ENCODE assay signal across 1 cellular context in the genomic region with DNA sequence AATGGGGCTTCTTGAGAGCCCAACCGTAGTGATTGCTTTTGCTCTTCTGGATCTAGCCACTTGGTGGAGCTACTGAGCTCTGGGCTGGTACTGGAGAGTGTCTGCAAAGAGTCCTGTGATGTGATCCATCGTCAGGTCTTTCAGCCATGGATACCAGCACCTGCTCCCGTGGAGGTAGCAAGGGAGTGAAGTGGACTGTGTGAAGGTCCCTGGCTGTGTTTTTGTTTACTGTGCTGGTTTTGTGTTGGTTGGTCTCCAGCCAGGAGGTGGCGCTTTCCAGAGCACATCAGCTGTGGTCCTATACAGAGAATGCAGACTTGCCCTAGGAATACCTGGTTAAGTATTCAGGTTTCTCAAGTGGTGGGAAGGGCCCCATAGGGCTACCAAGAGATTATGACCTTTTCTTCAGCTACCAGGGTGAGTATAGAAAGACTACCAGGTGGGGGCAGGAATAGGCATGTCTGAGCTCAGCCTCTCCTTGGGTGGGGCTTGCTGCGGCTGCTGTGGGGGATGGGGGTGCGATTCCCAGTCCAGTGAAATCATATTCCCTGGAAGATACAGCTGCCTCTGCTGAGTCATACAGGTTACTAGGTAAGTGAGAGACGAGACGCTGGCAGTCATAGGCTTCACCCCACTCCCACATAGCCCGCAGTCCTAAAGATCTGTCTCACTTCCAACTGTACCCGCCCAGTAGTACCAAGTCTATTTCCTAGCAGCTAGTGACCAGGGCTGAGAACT.
A peak's percentile ranks its signal among the peaks of the same experiment; 100 is the strongest.
TF ChIP-seq lines count a peak whose summit lies in the region.

No MANE protein-coding gene starts in this region.

TF ChIP-seq in GM23338, 12 proteins besides CTCF, POLR2A, EP300 and RAD21 (continued from another document):
- TF ChIP-seq, protein P1, sequence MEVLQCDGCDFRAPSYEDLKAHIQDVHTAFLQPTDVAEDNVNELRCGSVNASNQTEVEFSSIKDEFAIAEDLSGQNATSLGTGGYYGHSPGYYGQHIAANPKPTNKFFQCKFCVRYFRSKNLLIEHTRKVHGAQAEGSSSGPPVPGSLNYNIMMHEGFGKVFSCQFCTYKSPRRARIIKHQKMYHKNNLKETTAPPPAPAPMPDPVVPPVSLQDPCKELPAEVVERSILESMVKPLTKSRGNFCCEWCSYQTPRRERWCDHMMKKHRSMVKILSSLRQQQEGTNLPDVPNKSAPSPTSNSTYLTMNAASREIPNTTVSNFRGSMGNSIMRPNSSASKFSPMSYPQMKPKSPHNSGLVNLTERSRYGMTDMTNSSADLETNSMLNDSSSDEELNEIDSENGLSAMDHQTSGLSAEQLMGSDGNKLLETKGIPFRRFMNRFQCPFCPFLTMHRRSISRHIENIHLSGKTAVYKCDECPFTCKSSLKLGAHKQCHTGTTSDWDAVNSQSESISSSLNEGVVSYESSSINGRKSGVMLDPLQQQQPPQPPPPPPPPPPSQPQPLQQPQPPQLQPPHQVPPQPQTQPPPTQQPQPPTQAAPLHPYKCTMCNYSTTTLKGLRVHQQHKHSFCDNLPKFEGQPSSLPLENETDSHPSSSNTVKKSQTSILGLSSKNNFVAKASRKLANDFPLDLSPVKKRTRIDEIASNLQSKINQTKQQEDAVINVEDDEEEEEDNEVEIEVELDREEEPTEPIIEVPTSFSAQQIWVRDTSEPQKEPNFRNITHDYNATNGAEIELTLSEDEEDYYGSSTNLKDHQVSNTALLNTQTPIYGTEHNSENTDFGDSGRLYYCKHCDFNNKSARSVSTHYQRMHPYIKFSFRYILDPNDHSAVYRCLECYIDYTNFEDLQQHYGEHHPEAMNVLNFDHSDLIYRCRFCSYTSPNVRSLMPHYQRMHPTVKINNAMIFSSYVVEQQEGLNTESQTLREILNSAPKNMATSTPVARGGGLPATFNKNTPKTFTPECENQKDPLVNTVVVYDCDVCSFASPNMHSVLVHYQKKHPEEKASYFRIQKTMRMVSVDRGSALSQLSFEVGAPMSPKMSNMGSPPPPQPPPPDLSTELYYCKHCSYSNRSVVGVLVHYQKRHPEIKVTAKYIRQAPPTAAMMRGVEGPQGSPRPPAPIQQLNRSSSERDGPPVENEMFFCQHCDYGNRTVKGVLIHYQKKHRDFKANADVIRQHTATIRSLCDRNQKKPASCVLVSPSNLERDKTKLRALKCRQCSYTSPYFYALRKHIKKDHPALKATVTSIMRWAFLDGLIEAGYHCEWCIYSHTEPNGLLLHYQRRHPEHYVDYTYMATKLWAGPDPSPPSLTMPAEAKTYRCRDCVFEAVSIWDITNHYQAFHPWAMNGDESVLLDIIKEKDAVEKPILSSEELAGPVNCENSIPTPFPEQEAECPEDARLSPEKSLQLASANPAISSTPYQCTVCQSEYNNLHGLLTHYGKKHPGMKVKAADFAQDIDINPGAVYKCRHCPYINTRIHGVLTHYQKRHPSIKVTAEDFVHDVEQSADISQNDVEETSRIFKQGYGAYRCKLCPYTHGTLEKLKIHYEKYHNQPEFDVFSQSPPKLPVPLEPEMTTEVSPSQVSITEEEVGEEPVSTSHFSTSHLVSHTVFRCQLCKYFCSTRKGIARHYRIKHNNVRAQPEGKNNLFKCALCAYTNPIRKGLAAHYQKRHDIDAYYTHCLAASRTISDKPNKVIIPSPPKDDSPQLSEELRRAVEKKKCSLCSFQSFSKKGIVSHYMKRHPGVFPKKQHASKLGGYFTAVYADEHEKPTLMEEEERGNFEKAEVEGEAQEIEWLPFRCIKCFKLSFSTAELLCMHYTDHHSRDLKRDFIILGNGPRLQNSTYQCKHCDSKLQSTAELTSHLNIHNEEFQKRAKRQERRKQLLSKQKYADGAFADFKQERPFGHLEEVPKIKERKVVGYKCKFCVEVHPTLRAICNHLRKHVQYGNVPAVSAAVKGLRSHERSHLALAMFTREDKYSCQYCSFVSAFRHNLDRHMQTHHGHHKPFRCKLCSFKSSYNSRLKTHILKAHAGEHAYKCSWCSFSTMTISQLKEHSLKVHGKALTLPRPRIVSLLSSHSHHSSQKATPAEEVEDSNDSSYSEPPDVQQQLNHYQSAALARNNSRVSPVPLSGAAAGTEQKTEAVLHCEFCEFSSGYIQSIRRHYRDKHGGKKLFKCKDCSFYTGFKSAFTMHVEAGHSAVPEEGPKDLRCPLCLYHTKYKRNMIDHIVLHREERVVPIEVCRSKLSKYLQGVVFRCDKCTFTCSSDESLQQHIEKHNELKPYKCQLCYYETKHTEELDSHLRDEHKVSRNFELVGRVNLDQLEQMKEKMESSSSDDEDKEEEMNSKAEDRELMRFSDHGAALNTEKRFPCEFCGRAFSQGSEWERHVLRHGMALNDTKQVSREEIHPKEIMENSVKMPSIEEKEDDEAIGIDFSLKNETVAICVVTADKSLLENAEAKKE (CRISPR knock-in tag; IDR thresholded peaks at IDR 0.05), result peak; percentile 37; the same call in 1 of the 2 replicates
- TF ChIP-seq CREB1 (CRISPR knock-in tag; IDR thresholded peaks at IDR 0.05; ENCODE audit: low read depth) (no peak), STAT1 (IDR thresholded peaks at IDR 0.05; ENCODE audit: unreplicated experiment) (no peak), ZNF114 (CRISPR knock-in tag; IDR thresholded peaks at IDR 0.05) (0 out of 2 replicates have a peak, but pooled peaks have one; percentile 0)
